ENCODE assay signal across 8 cellular contexts in genomic region chr5:141529002-141529401, GRCh38. TPM values are rescaled to one million over a fixed set of nuclear protein-coding genes. Genes with fewer than 3 reads are reported as not detected.
A peak's percentile ranks its signal among the peaks of the same experiment; 100 is the strongest.
DNase-seq lines count a peak whose midpoint lies in the region; ATAC-seq and TF ChIP-seq lines count a peak whose summit lies in the region.

No MANE protein-coding gene starts in this region.

- peak overlapping the region; percentile 62 to 88 (median 86) for H3K27ac ChIP-seq in esophagus squamous epithelium

- H3K4me1 ChIP-seq in esophagus squamous epithelium (peaks cover 13 to 47% (median 21%) of the 10 kb centered on the region in 3 donors), skeletal muscle satellite cell (ENCODE audit: control insufficient read depth, insufficient read depth, low read length) (peaks cover 47% of the 10 kb centered on the region)

- ATAC-seq in GM18870 (IDR thresholded peaks at IDR 0.05; ENCODE audit: unreplicated experiment) (peak; percentile 64), HG03280 (IDR thresholded peaks at IDR 0.05; ENCODE audit: unreplicated experiment) (peak; percentile 41)

- intact Hi-C loops in esophagus squamous epithelium (cut with DNase I): loop anchor here (10.0 kb wide), 1 partner anchor 114 kb away; the partner anchor contains the start of genes PCDHGA10 and PCDHGB7

- no peak overlapping the region for H3K4me3 ChIP-seq in esophagus squamous epithelium
- H3K4me3 ChIP-seq in skeletal muscle satellite cell (ENCODE audit: low read length): no peak overlapping the region

- 45 to 53% methylated on average over 5 of the region's 5 CpGs for WGBS in esophagus squamous epithelium, 2 donors

- peak overlapping the region; percentile 47 for H3K9ac ChIP-seq in skeletal muscle satellite cell (ENCODE audit: low read depth, low read length)

- no peak for TF ChIP-seq POLR2A in esophagus squamous epithelium (IDR thresholded peaks at IDR 0.05)

- H3K9me3 ChIP-seq in esophagus squamous epithelium (no peaks in the 10 kb centered on the region), skeletal muscle satellite cell (replicated peaks; ENCODE audit: low read length) (no peaks in the 10 kb centered on the region)

- TF ChIP-seq CTCF in esophagus squamous epithelium (IDR thresholded peaks at IDR 0.05): no peak

- peaks cover 2 to 73% (median 6%) of the 10 kb centered on the region in 3 donors for H3K36me3 ChIP-seq in esophagus squamous epithelium
- peaks cover 15% of the 10 kb centered on the region for H3K36me3 ChIP-seq in skeletal muscle satellite cell (ENCODE audit: insufficient read depth, low read length)

- H3K4me2 ChIP-seq in skeletal muscle satellite cell (ENCODE audit: low read length): peak overlapping the region; percentile 29

- H3K27me3 ChIP-seq in esophagus squamous epithelium: no peaks in the 10 kb centered on the region
- H3K27me3 ChIP-seq in skeletal muscle satellite cell (ENCODE audit: control insufficient read depth, insufficient read depth, low read length): no peaks in the 10 kb centered on the region

- DNase-seq in esophagus squamous epithelium (lab: John Stamatoyannopoulos, UW): no peak
- no peak for DNase-seq in activated CD4-positive, CD25-positive, alpha-beta regulatory T cell treated with anti-CD3 and anti-CD28 coated beads, Interleukin-2, amount 50 U/mL, for 72 hours
- no peak for DNase-seq in NCI-H1694 treated with DMSO at 0.1 percent for 48 hours (lab: John Stamatoyannopoulos, UW)
- no peak for DNase-seq in stimulated activated CD4-positive, alpha-beta T cell treated with anti-CD3 and anti-CD28 coated beads, Interleukin-4, amount 100 ng/mL, for 4 hours
- DNase-seq in ureter (ENCODE audit: low spot score): no peak

RNA-seq across cellular contexts. Expression of gene PCDHGC5, which starts 40.1 kb away (rescaled TPM):
- total RNA-seq in esophagus squamous epithelium: 1 to 10 TPM in 3 of 4 donors, under 1 TPM in 1; 0.26 to 1.7 (median 1.5) TPM
- total RNA-seq in skeletal muscle satellite cell (2012; rRNA removed): 2.0 and 3.3 TPM in 2 replicates
- 2.8 TPM for total RNA-seq in ureter

RNA-seq across cellular contexts. Expression of gene PCDHGC4, which starts 44.2 kb away (rescaled TPM):
- total RNA-seq in esophagus squamous epithelium: 1 to 10 TPM in 3 of 4 donors, under 1 TPM in 1; 0.21 to 3.3 (median 2.1) TPM
- 1.1 and 1.3 TPM in 2 replicates for total RNA-seq in skeletal muscle satellite cell (2012; rRNA removed)
- 3.6 TPM for total RNA-seq in ureter

RNA-seq across cellular contexts. Expression of gene PCDHGC3, which starts 53.2 kb away (rescaled TPM):
- total RNA-seq in esophagus squamous epithelium: 10 to 100 TPM; 36.6 to 52.5 (median 38.6) TPM
- 30.9 and 44.6 TPM in 2 replicates for total RNA-seq in skeletal muscle satellite cell (2012; rRNA removed)
- total RNA-seq in ureter: 52.6 TPM
